In genomic region chr18:24553886-24554285, GRCh38 we compare ENCODE assay signal across 28 cellular contexts.
"Had no signal": no experiment of that assay in that cellular context is flagged by ENCODE, and none has a peak within 500 bp of the region (broad histone marks: within the 10 kb centered on the region; RNA-seq: fewer than 3 reads in every experiment).

No MANE protein-coding gene starts in this region.

- ATAC-seq: activated T-cell treated with anti-CD3 and anti-CD28 coated beads, Interleukin-2, amount 50 U/mL, for 72 hours; body of pancreas; esophagus mucosa; foreskin keratinocyte; heart left ventricle; left ventricle myocardium superior; pancreas; psoas muscle; stimulated activated naive B cell treated with anti-CD40 and anti-IgM and Interleukin-4, amounts not matched to agents 10 μg/mL and 1 μg/mL and 100 μg/mL, for 72 hours; upper lobe of right lung had no signal

- H3K27ac ChIP-seq: adrenal gland, body of pancreas, colonic mucosa, foreskin keratinocyte, heart left ventricle, pancreas, psoas muscle, stomach, thyroid gland, upper lobe of right lung, VCaP had no signal

- H3K4me1 ChIP-seq: adrenal gland, body of pancreas, colonic mucosa, heart left ventricle, pancreas, psoas muscle, stomach, thyroid gland, upper lobe of right lung had no signal

- H3K27me3 ChIP-seq: adrenal gland, body of pancreas, colonic mucosa, foreskin keratinocyte, pancreas, stomach, thyroid gland, upper lobe of right lung had no signal

- H3K4me3 ChIP-seq: adrenal gland, body of pancreas, colonic mucosa, heart left ventricle, pancreas, psoas muscle, stomach, thyroid gland, upper lobe of right lung had no signal

- FAIRE-seq: pancreas had no signal

- H3K36me3 ChIP-seq: adrenal gland, colonic mucosa, heart left ventricle, pancreas, stomach, thyroid gland, upper lobe of right lung had no signal

- DNase-seq: activated CD4-positive, alpha-beta T cell treated with anti-CD3 and anti-CD28 coated beads for 4 hours; activated CD4-positive, alpha-beta T cell treated with anti-CD3 and anti-CD28 coated beads, Interleukin-2, amount 50 U/mL, for 4 hours; activated effector memory CD4-positive, alpha-beta T cell treated with anti-CD3 and anti-CD28 coated beads, Interleukin-2, amount 50 U/mL, for 16 hours; activated naive CD4-positive, alpha-beta T cell treated with anti-CD3 and anti-CD28 coated beads for 36 hours; activated naive CD8-positive, alpha-beta T cell treated with anti-CD3 and anti-CD28 coated beads for 36 hours; activated T-cell treated with anti-CD3 and anti-CD28 coated beads for 4 hours; activated T-cell treated with anti-CD3 and anti-CD28 coated beads, Interleukin-2, amount 50 U/mL, for 72 hours; adrenal gland; aorta; body of pancreas; cerebellar nuclear complex; colonic mucosa; effector CD8-positive, alpha-beta T cell; foreskin keratinocyte; heart left ventricle; left ventricle myocardium superior; nucleus accumbens; pancreas; psoas muscle; stimulated activated CD4-positive, alpha-beta T cell treated with anti-CD3 and anti-CD28 coated beads, Interleukin-15, amount 100 ng/mL, for 24 hours; stimulated activated CD4-positive, alpha-beta T cell treated with anti-CD3 and anti-CD28 coated beads, Interleukin-2, amount 100 ng/mL, for 24 hours; stimulated activated naive B cell treated with anti-CD40 and anti-IgM and Interleukin-4, amounts not matched to agents 10 μg/mL and 1 μg/mL and 100 μg/mL, for 72 hours; stomach; T-helper 9 cell; thyroid gland; upper lobe of right lung had no signal

- H3K9me3 ChIP-seq: adrenal gland, body of pancreas, colonic mucosa, heart left ventricle, pancreas, psoas muscle, stomach, thyroid gland, upper lobe of right lung had no signal
